Comparison of ENCODE assay signal across 31 cellular contexts in the genomic region with DNA sequence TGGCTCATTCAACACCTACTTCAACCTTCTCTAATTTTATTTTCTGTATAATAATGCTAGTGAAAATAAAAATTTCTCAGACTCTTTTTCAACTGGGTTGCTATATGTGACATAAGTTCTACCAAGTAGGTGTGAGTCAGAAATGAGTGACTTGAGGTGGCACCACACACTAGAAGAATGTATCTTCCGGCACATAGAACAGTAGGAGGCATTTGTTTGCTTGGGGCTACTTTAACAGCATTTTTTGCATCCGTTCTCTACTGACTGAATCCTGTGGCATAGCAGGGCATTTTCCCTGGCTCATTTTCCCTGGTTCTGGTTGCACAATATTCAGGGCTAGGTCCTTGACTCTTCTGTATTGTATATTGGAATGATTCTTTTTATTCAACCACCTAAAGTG.
"Had no signal": no experiment of that assay in that cellular context is flagged by ENCODE, and none has a peak within 500 bp of the region (broad histone marks: within the 10 kb centered on the region; RNA-seq: fewer than 3 reads in every experiment).

No MANE protein-coding gene starts in this region.

- H3K36me3 Mint-ChIP-seq: immature natural killer cell; memory B cell; naive B cell; natural killer cell treated with Interleukin-12 subunit alpha and Interleukin-12 subunit beta and Interleukin-15 and Interleukin-18, amount 100 ng/mL, for 72 hours; stimulated activated naive B cell treated with anti-CD40 and anti-IgM and Interleukin-4, amounts not matched to agents 10 μg/mL and 1 μg/mL and 100 μg/mL, for 72 hours had no signal

- H3K4me3 Mint-ChIP-seq: immature natural killer cell; memory B cell; mesothelial cell of epicardium; naive B cell; natural killer cell treated with Interleukin-12 subunit alpha and Interleukin-12 subunit beta and Interleukin-15 and Interleukin-18, amount 100 ng/mL, for 72 hours; neural crest cell; stimulated activated naive B cell treated with anti-CD40 and anti-IgM and Interleukin-4, amounts not matched to agents 10 μg/mL and 1 μg/mL and 100 μg/mL, for 72 hours; stimulated activated naive CD8-positive, alpha-beta T cell treated with anti-CD3 and anti-CD28 coated beads, Interleukin-15, Interleukin-2, amounts not matched to agents 100 ng/mL and 50 ng/mL, for 24 hours had no signal

- H3K27ac ChIP-seq: coronary artery, esophagus muscularis mucosa, foreskin keratinocyte, gastroesophageal sphincter, heart left ventricle, neutrophil, pancreas, right lobe of liver, thoracic aorta, tibial nerve, upper lobe of left lung, uterus had no signal

- DNase-seq: dermis blood vessel endothelial cell; effector memory CD4-positive, alpha-beta T cell; foreskin keratinocyte; heart left ventricle; hypothalamus; immature natural killer cell; islet precursor cell; kidney glomerular epithelial cell; left colon; mucosa of descending colon; naive B cell; pancreas; right lobe of liver; small intestine; stimulated activated CD4-positive, alpha-beta T cell treated with anti-CD3 and anti-CD28 coated beads, Interleukin-15, amount 100 ng/mL, for 24 hours; stimulated activated CD4-positive, alpha-beta T cell treated with anti-CD3 and anti-CD28 coated beads, Interleukin-2, amount 100 ng/mL, for 48 hours; stimulated activated naive B cell treated with anti-CD40 and anti-IgM and Interleukin-4, amounts not matched to agents 10 μg/mL and 1 μg/mL and 100 μg/mL, for 72 hours; upper lobe of left lung; uterus had no signal

- H3K27me3 Mint-ChIP-seq: stimulated activated naive CD8-positive, alpha-beta T cell treated with anti-CD3 and anti-CD28 coated beads, Interleukin-15, Interleukin-2, amounts not matched to agents 100 ng/mL and 50 ng/mL, for 24 hours had no signal

- H3K27me3 ChIP-seq: esophagus muscularis mucosa, foreskin keratinocyte, gastroesophageal sphincter, heart left ventricle, neutrophil, pancreas, right lobe of liver, tibial nerve, upper lobe of left lung, uterus had no signal

- H3K9me3 ChIP-seq: neutrophil, pancreas, right lobe of liver, thoracic aorta, upper lobe of left lung, uterus had no signal

- ATAC-seq: foreskin keratinocyte; gastroesophageal sphincter; heart left ventricle; left colon; mucosa of descending colon; natural killer cell treated with Interleukin-12 subunit alpha and Interleukin-12 subunit beta and Interleukin-15 and Interleukin-18, amount 100 ng/mL, for 72 hours; pancreas; stimulated activated naive B cell treated with anti-CD40 and anti-IgM and Interleukin-4, amounts not matched to agents 10 μg/mL and 1 μg/mL and 100 μg/mL, for 72 hours had no signal

- H3K36me3 ChIP-seq: esophagus muscularis mucosa, gastroesophageal sphincter, heart left ventricle, neutrophil, pancreas, right lobe of liver, thoracic aorta, tibial nerve, upper lobe of left lung, uterus had no signal

- H3K4me3 ChIP-seq: coronary artery, esophagus muscularis mucosa, gastroesophageal sphincter, heart left ventricle, lung, mucosa of descending colon, pancreas, right lobe of liver, thoracic aorta, tibial nerve, upper lobe of left lung, uterus had no signal

- H3K9me3 Mint-ChIP-seq: immature natural killer cell; natural killer cell treated with Interleukin-12 subunit alpha and Interleukin-12 subunit beta and Interleukin-15 and Interleukin-18, amount 100 ng/mL, for 72 hours; neural crest cell; stimulated activated naive B cell treated with anti-CD40 and anti-IgM and Interleukin-4, amounts not matched to agents 10 μg/mL and 1 μg/mL and 100 μg/mL, for 72 hours; stimulated activated naive CD8-positive, alpha-beta T cell treated with anti-CD3 and anti-CD28 coated beads, Interleukin-15, Interleukin-2, amounts not matched to agents 100 ng/mL and 50 ng/mL, for 24 hours had no signal

- H3K27ac Mint-ChIP-seq: immature natural killer cell; memory B cell; mesothelial cell of epicardium; naive B cell; natural killer cell treated with Interleukin-12 subunit alpha and Interleukin-12 subunit beta and Interleukin-15 and Interleukin-18, amount 100 ng/mL, for 72 hours; stimulated activated naive B cell treated with anti-CD40 and anti-IgM and Interleukin-4, amounts not matched to agents 10 μg/mL and 1 μg/mL and 100 μg/mL, for 72 hours; stimulated activated naive CD8-positive, alpha-beta T cell treated with anti-CD3 and anti-CD28 coated beads, Interleukin-15, Interleukin-2, amounts not matched to agents 100 ng/mL and 50 ng/mL, for 24 hours had no signal

- H3K4me1 ChIP-seq: foreskin keratinocyte, gastroesophageal sphincter, uterus had no signal

- H3K4me1 Mint-ChIP-seq: immature natural killer cell, memory B cell had no signal
